In the genomic region with DNA sequence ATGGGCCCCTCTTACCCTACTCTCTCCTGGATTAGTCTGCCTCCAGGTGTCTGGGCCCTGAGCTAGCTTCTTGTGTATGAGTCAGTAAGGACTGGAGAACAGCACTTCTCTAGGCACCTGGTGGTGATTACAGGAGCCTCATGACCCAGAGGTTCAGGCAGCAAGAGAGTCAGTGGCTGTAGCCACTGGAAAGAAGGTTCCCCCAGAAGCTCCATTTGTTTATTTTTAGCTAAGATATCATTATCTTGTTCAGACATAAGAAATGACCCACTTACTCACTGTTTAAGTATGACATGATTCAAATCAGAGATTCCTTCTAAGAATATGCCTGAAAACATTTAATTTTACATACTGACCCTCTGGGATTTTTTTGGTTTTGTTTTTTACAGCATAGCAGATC, we compare ENCODE assay signal across 16 cellular contexts.
"Had no signal": no experiment of that assay in that cellular context is flagged by ENCODE, and none has a peak within 500 bp of the region (broad histone marks: within the 10 kb centered on the region; RNA-seq: fewer than 3 reads in every experiment).

No MANE protein-coding gene starts in this region.

- DNase-seq: activated CD4-positive, alpha-beta T cell treated with anti-CD3 and anti-CD28 coated beads, Interleukin-2, amount 50 U/mL, for 48 hours; activated CD4-positive, CD25-positive, alpha-beta regulatory T cell treated with anti-CD3 and anti-CD28 coated beads, Interleukin-2, amount 50 U/mL, for 72 hours; activated CD8-positive, alpha-beta memory T cell treated with anti-CD3 and anti-CD28 coated beads, Interleukin-2, amount 10 ng/mL, durations not matched to agents 7 days and 5 days; activated naive CD4-positive, alpha-beta T cell treated with anti-CD3 and anti-CD28 coated beads, Interleukin-2, amount 10 ng/mL, durations not matched to agents 7 days and 5 days; activated T-cell treated with anti-CD3 and anti-CD28 coated beads, Interleukin-2, amount 50 U/mL, for 1 hour; foreskin keratinocyte; glutamatergic neuron; nucleus accumbens; small intestine; stimulated activated CD4-positive, alpha-beta T cell treated with anti-CD3 and anti-CD28 coated beads, Interleukin-4, amount 100 ng/mL, for 4 hours; stimulated activated CD8-positive, alpha-beta memory T cell treated with anti-CD3 and anti-CD28 coated beads, Interleukin-4, amount 100 ng/mL, for 48 hours; stimulated activated naive CD8-positive, alpha-beta T cell treated with anti-CD3 and anti-CD28 coated beads, Interleukin-15, Interleukin-2, amounts not matched to agents 100 U/mL and 50 U/mL, for 24 hours; T-helper 1 cell had no signal

- H3K4me3 ChIP-seq: esophagus muscularis mucosa, right atrium auricular region, suprapubic skin had no signal

- H3K9me3 ChIP-seq: esophagus muscularis mucosa, right atrium auricular region, suprapubic skin had no signal

- ATAC-seq: activated CD8-positive, alpha-beta memory T cell treated with anti-CD3 and anti-CD28 coated beads, Interleukin-2, amount 10 ng/mL, durations not matched to agents 7 days and 5 days; foreskin keratinocyte; stimulated activated naive CD8-positive, alpha-beta T cell treated with anti-CD3 and anti-CD28 coated beads, Interleukin-15, Interleukin-2, amounts not matched to agents 100 U/mL and 50 U/mL, for 24 hours had no signal

- H3K27ac ChIP-seq: esophagus muscularis mucosa, foreskin keratinocyte, right atrium auricular region, suprapubic skin had no signal

- H3K27me3 ChIP-seq: esophagus muscularis mucosa, foreskin keratinocyte, right atrium auricular region, suprapubic skin had no signal

- H3K4me1 ChIP-seq: esophagus muscularis mucosa, foreskin keratinocyte, right atrium auricular region, suprapubic skin had no signal
